ENCODE assay signal across 27 cellular contexts in the genomic region with DNA sequence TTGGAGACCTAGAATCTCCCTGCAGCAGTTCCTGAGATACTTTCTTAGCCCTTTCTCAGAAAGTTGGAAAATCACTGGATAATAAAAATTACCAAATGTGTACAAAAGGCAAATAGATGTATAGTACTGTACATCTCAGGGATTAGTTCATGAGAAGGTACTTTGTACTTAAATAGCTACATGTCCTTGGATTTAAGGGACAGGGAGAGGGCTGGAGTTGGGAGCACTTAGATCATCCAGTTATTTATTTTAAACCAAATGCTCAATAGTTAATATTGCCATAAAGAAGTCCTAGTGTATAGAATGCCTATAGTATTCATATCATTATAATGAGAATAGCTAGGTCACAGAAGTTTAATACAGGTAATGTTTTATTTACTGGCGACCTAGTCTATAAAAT.
"Had no signal": no experiment of that assay in that cellular context is flagged by ENCODE, and none has a peak within 500 bp of the region (broad histone marks: within the 10 kb centered on the region; RNA-seq: fewer than 3 reads in every experiment).

No MANE protein-coding gene starts in this region.

- H3K4me3 ChIP-seq: stomach, suprapubic skin, testis, thoracic aorta, thyroid gland, tibial artery, tibial nerve, transverse colon, upper lobe of left lung, upper lobe of right lung, uterus, vagina had no signal

- H3K9me3 ChIP-seq: stomach, suprapubic skin, testis, thoracic aorta, thyroid gland, tibial artery, tibial nerve, transverse colon, upper lobe of left lung, upper lobe of right lung, uterus, vagina had no signal

- H3K4me1 ChIP-seq: stomach, suprapubic skin, testis, thyroid gland, tibial artery, tibial nerve, transverse colon, upper lobe of left lung, upper lobe of right lung, uterus, vagina had no signal

- H3K27ac ChIP-seq: stomach, suprapubic skin, testis, thoracic aorta, thyroid gland, tibial artery, tibial nerve, transverse colon, upper lobe of left lung, upper lobe of right lung, uterus, vagina had no signal

- FAIRE-seq: urothelium cell line had no signal

- H3K27me3 ChIP-seq: stomach, suprapubic skin, testis, thyroid gland, tibial artery, tibial nerve, transverse colon, upper lobe of left lung, upper lobe of right lung, uterus, vagina had no signal

- DNase-seq: stimulated activated CD4-positive, alpha-beta T cell treated with anti-CD3 and anti-CD28 coated beads, Interleukin-2, amount 100 ng/mL, for 48 hours; stimulated activated CD4-positive, alpha-beta T cell treated with anti-CD3 and anti-CD28 coated beads, Interleukin-4, amount 100 ng/mL, for 1 hour; stimulated activated CD4-positive, alpha-beta T cell treated with anti-CD3 and anti-CD28 coated beads, Interleukin-4, amount 100 ng/mL, for 24 hours; stimulated activated CD4-positive, alpha-beta T cell treated with anti-CD3 and anti-CD28 coated beads, Interleukin-4, amount 100 ng/mL, for 4 hours; stimulated activated CD8-positive, alpha-beta memory T cell treated with anti-CD3 and anti-CD28 coated beads, Interleukin-4, amount 100 ng/mL, for 48 hours; stimulated activated naive B cell treated with anti-CD40 and anti-IgM and Interleukin-4, amounts not matched to agents 10 μg/mL and 1 μg/mL and 100 μg/mL, for 72 hours; stimulated activated naive CD4-positive, alpha-beta T cell; stimulated activated naive CD4-positive, alpha-beta T cell treated with Interleukin-2 at 50 U/mL for 16 hours; stimulated activated naive CD8-positive, alpha-beta T cell treated with anti-CD3 and anti-CD28 coated beads, Interleukin-15, amount 100 ng/mL, for 72 hours; stimulated activated naive CD8-positive, alpha-beta T cell treated with anti-CD3 and anti-CD28 coated beads, Interleukin-15, Interleukin-2, amounts not matched to agents 100 U/mL and 50 U/mL, for 24 hours; stomach; substantia nigra; testis; thyroid gland; tibial artery; transverse colon; trophoblast cell; upper lobe of left lung; upper lobe of right lung; uterus had no signal

- ATAC-seq: stimulated activated effector memory CD8-positive, alpha-beta T cell treated with anti-CD3 and anti-CD28 coated beads, Interleukin-12 subunit alpha, Interleukin-12 subunit beta, amount 100 ng/mL, for 72 hours; stimulated activated memory B cell treated with anti-CD40 and anti-IgM and Interleukin-4, amounts not matched to agents 10 μg/mL and 1 μg/mL and 100 μg/mL, for 72 hours; stimulated activated naive B cell treated with anti-CD40 and anti-IgM and Interleukin-4, amounts not matched to agents 10 μg/mL and 1 μg/mL and 100 μg/mL, for 72 hours; stimulated activated naive CD8-positive, alpha-beta T cell treated with anti-CD3 and anti-CD28 coated beads, Interleukin-15, amount 100 ng/mL, for 72 hours; stimulated activated naive CD8-positive, alpha-beta T cell treated with anti-CD3 and anti-CD28 coated beads, Interleukin-15, Interleukin-2, amounts not matched to agents 100 U/mL and 50 U/mL, for 24 hours; upper lobe of right lung had no signal

- H3K36me3 ChIP-seq: suprapubic skin, thoracic aorta, thyroid gland, tibial artery, upper lobe of left lung, upper lobe of right lung, uterus, vagina had no signal
